ENCODE assay signal across 28 cellular contexts in genomic region chr4:117640836-117641235, GRCh38.
"Had no signal": no experiment of that assay in that cellular context is flagged by ENCODE, and none has a peak within 500 bp of the region (broad histone marks: within the 10 kb centered on the region; RNA-seq: fewer than 3 reads in every experiment).

No MANE protein-coding gene starts in this region.

- H3K4me1 Mint-ChIP-seq: memory B cell; naive B cell; stimulated activated naive CD8-positive, alpha-beta T cell treated with anti-CD3 and anti-CD28 coated beads, Interleukin-15, amount 100 ng/mL, for 72 hours had no signal

- H3K4me2 ChIP-seq: smooth muscle cell had no signal

- H3K27me3 Mint-ChIP-seq: memory B cell; naive B cell; natural killer cell treated with Interleukin-12 subunit alpha and Interleukin-12 subunit beta and Interleukin-15 and Interleukin-18, amount 100 ng/mL, for 72 hours; stimulated activated naive CD8-positive, alpha-beta T cell treated with anti-CD3 and anti-CD28 coated beads, Interleukin-15, amount 100 ng/mL, for 72 hours had no signal

- ATAC-seq: esophagus mucosa; foreskin keratinocyte; left lobe of liver; mucosa of descending colon; natural killer cell treated with Interleukin-12 subunit alpha and Interleukin-12 subunit beta and Interleukin-15 and Interleukin-18, amount 100 ng/mL, for 72 hours; pancreas; sciatic nerve; stimulated activated naive CD8-positive, alpha-beta T cell treated with anti-CD3 and anti-CD28 coated beads, Interleukin-15, amount 100 ng/mL, for 72 hours; upper lobe of right lung had no signal

- H3K9me3 ChIP-seq: mucosa of descending colon, neutrophil, pancreas, suprapubic skin, transverse colon, upper lobe of right lung, uterus had no signal

- H3K27ac ChIP-seq: foreskin keratinocyte, neutrophil, pancreas, right atrium auricular region, suprapubic skin, transverse colon, upper lobe of right lung, uterus had no signal

- H3K4me3 Mint-ChIP-seq: memory B cell; mesothelial cell of epicardium; naive B cell; natural killer cell treated with Interleukin-12 subunit alpha and Interleukin-12 subunit beta and Interleukin-15 and Interleukin-18, amount 100 ng/mL, for 72 hours; neural crest cell; stimulated activated naive CD8-positive, alpha-beta T cell treated with anti-CD3 and anti-CD28 coated beads, Interleukin-15, amount 100 ng/mL, for 72 hours had no signal

- H3K36me3 ChIP-seq: neutrophil, pancreas, right atrium auricular region, suprapubic skin, transverse colon, upper lobe of right lung, uterus had no signal

- H3K4me3 ChIP-seq: dorsolateral prefrontal cortex, lung, mucosa of descending colon, pancreas, right atrium auricular region, smooth muscle cell, suprapubic skin, transverse colon, upper lobe of right lung, uterus had no signal

- H3K4me1 ChIP-seq: foreskin keratinocyte, pancreas, right atrium auricular region, suprapubic skin, transverse colon, upper lobe of right lung, uterus had no signal

- H3K36me3 Mint-ChIP-seq: memory B cell; naive B cell; natural killer cell treated with Interleukin-12 subunit alpha and Interleukin-12 subunit beta and Interleukin-15 and Interleukin-18, amount 100 ng/mL, for 72 hours had no signal

- H3K27ac Mint-ChIP-seq: memory B cell; naive B cell; natural killer cell treated with Interleukin-12 subunit alpha and Interleukin-12 subunit beta and Interleukin-15 and Interleukin-18, amount 100 ng/mL, for 72 hours; stimulated activated naive CD8-positive, alpha-beta T cell treated with anti-CD3 and anti-CD28 coated beads, Interleukin-15, amount 100 ng/mL, for 72 hours had no signal

- DNase-seq: dorsolateral prefrontal cortex; effector CD4-positive, alpha-beta T cell; foreskin keratinocyte; head of caudate nucleus; mucosa of descending colon; naive B cell; pancreas; stimulated activated CD4-positive, alpha-beta T cell treated with anti-CD3 and anti-CD28 coated beads, Interleukin-12 subunit alpha, Interleukin-12 subunit beta, amount 100 ng/mL, for 4 hours; stimulated activated CD4-positive, alpha-beta T cell treated with anti-CD3 and anti-CD28 coated beads, Interleukin-1b, Interleukin-23, amount 100 ng/mL, for 48 hours; stimulated activated CD4-positive, alpha-beta T cell treated with anti-CD3 and anti-CD28 coated beads, Interleukin-4, amount 100 ng/mL, for 1 hour; stimulated activated CD8-positive, alpha-beta memory T cell treated with anti-CD3 and anti-CD28 coated beads, Interleukin-4, amount 100 ng/mL, for 48 hours; stimulated activated naive CD4-positive, alpha-beta T cell; stimulated activated naive CD8-positive, alpha-beta T cell treated with anti-CD3 and anti-CD28 coated beads, Interleukin-15, amount 100 ng/mL, for 72 hours; transverse colon; upper lobe of right lung; uterus had no signal

- H3K27me3 ChIP-seq: dorsolateral prefrontal cortex, foreskin keratinocyte, neutrophil, pancreas, right atrium auricular region, suprapubic skin, transverse colon, upper lobe of right lung, uterus had no signal
